23 cellular contexts compared by ENCODE assay signal in the genomic region with DNA sequence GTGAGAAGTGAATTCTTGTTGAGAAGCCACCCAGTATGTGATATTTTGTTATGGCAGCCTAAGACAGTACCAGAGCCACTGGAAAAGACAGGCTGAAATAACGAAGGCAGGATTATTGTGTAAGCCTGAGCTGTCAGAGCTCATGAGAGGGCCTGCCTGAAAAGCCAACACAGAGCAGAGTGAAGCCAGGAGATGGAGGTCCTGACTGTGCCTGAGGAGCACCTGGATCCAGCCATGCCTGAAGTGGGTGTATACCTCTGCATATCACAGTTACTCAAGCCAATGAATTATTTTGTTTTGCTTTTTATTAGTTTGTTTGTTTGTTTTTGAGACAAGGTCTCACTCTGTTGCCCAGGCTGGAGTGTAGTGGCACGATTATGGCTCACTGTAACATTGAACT. TPM values are rescaled to one million over a fixed set of nuclear protein-coding genes. Genes with fewer than 3 reads are reported as not detected.
DNase-seq lines count a peak whose midpoint lies in the region; ATAC-seq and TF ChIP-seq lines count a peak whose summit lies in the region.
"Had no signal": no experiment of that assay in that cellular context is flagged by ENCODE, and none has a peak within 500 bp of the region (broad histone marks: within the 10 kb centered on the region; RNA-seq: fewer than 3 reads in every experiment).

No MANE protein-coding gene starts in this region.

- H3K4me1 ChIP-seq in OCI-LY7 (ENCODE audit: insufficient read depth, low read length, poor library complexity, severe bottlenecking): peaks cover 45% of the 10 kb centered on the region
- peaks cover 0 to 15% (median 3%) of the 10 kb centered on the region in 4 donors for H3K4me1 ChIP-seq in upper lobe of left lung
- H3K4me1 ChIP-seq: A549 had no signal

- ATAC-seq in CD4-positive, alpha-beta T cell (ENCODE audit: poor library complexity): no peak
- ATAC-seq in upper lobe of left lung (ENCODE audit: low FRiP score in 2 of 2) (no peak), HG03469 (IDR thresholded peaks at IDR 0.05; ENCODE audit: unreplicated experiment) (no peak)
- ATAC-seq: A549, GM12878 had no signal

- H2AFZ ChIP-seq in OCI-LY7 (ENCODE audit: low read length): no peak overlapping the region

- H3K9me3 ChIP-seq in CD4-positive, alpha-beta T cell (ENCODE audit: control insufficient read depth, low read length): no peaks in the 10 kb centered on the region
- H3K9me3 ChIP-seq in OCI-LY7 (ENCODE audit: low read length) (no peaks in the 10 kb centered on the region), upper lobe of left lung (no peaks in the 10 kb centered on the region)
- H3K9me3 ChIP-seq: A549 had no signal

- POLR2A ChIA-PET in CD4-positive, alpha-beta T cell (lab: Charles Lee): no interaction called here
- POLR2A ChIA-PET in OCI-LY7 (lab: Charles Lee): interaction anchor here (1.1 kb wide), 1 partner anchor 73 kb away, joined by 7 read pairs; no protein-coding TSS in a partner anchor

- H3K27ac ChIP-seq in CD4-positive, alpha-beta T cell (ENCODE audit: low read depth, low read length): no peak overlapping the region
- H3K27ac ChIP-seq in OCI-LY7 (ENCODE audit: low read depth, low read length, poor library complexity, severe bottlenecking) (no peak overlapping the region), upper lobe of left lung (no peak overlapping the region)
- H3K27ac ChIP-seq: 22Rv1; A549; BLaER1 treated with 17β-estradiol and CSF1 and Interleukin-3, amounts not matched to agents 10 nM and 100 nM; C4-2B had no signal

- no peaks in the 10 kb centered on the region for H3K36me3 Mint-ChIP-seq in activated naive CD4-positive, alpha-beta T cell treated with anti-CD3 and anti-CD28 coated beads, Interleukin-2, amount 50 U/mL, for 24 hours
- H3K36me3 Mint-ChIP-seq in CD4-positive, alpha-beta T cell (ENCODE audit: low read depth): peaks cover 11% of the 10 kb centered on the region

- H3K4me1 Mint-ChIP-seq in activated naive CD4-positive, alpha-beta T cell treated with anti-CD3 and anti-CD28 coated beads, Interleukin-2, amount 50 U/mL, for 24 hours: peaks cover 30% of the 10 kb centered on the region
- H3K4me1 Mint-ChIP-seq in CD4-positive, alpha-beta T cell (ENCODE audit: low read depth): peaks cover 24% of the 10 kb centered on the region

- no peaks in the 10 kb centered on the region for H3K9me2 ChIP-seq in OCI-LY7 (ENCODE audit: insufficient read depth, low read length)

- no peaks in the 10 kb centered on the region for H4K20me1 ChIP-seq in OCI-LY7 (ENCODE audit: insufficient read depth, low read length)

- H3K36me3 ChIP-seq in OCI-LY7 (ENCODE audit: insufficient read depth, low read length): no peaks in the 10 kb centered on the region
- H3K36me3 ChIP-seq in upper lobe of left lung: no peaks in the 10 kb centered on the region
- H3K36me3 ChIP-seq: BLaER1 treated with 17β-estradiol and CSF1 and Interleukin-3, amounts not matched to agents 10 nM and 100 nM had no signal

- H3K27ac Mint-ChIP-seq in activated naive CD4-positive, alpha-beta T cell treated with anti-CD3 and anti-CD28 coated beads, Interleukin-2, amount 50 U/mL, for 24 hours: peak overlapping the region; percentile 17
- peak overlapping the region; percentile 91 for H3K27ac Mint-ChIP-seq in CD4-positive, alpha-beta T cell
- H3K27ac Mint-ChIP-seq: B cell had no signal

- no peak for TF ChIP-seq EP300 in upper lobe of left lung (IDR thresholded peaks at IDR 0.05)

- H3K9me3 Mint-ChIP-seq in activated naive CD4-positive, alpha-beta T cell treated with anti-CD3 and anti-CD28 coated beads, Interleukin-2, amount 50 U/mL, for 24 hours: no peaks in the 10 kb centered on the region
- H3K9me3 Mint-ChIP-seq in CD4-positive, alpha-beta T cell: no peaks in the 10 kb centered on the region
- H3K9me3 Mint-ChIP-seq: CD8-positive, alpha-beta memory T cell had no signal

- H3K79me2 ChIP-seq in OCI-LY7 (ENCODE audit: insufficient read depth, low read depth, low read length): no peaks in the 10 kb centered on the region

- CTCF ChIA-PET in CD4-positive, alpha-beta T cell (lab: Charles Lee): interaction anchor here (1.6 kb wide), 1 partner anchor 80 kb away, joined by 5 read pairs; no protein-coding TSS in a partner anchor
- CTCF ChIA-PET in OCI-LY7 (lab: Charles Lee; ENCODE audit: unreplicated experiment): no interaction called here

- H3K4me3 Mint-ChIP-seq in activated naive CD4-positive, alpha-beta T cell treated with anti-CD3 and anti-CD28 coated beads, Interleukin-2, amount 50 U/mL, for 24 hours: no peak overlapping the region
- peak overlapping the region; percentile 20 for H3K4me3 Mint-ChIP-seq in CD4-positive, alpha-beta T cell
- H3K4me3 Mint-ChIP-seq: B cell; CD4-positive, alpha-beta memory T cell; CD8-positive, alpha-beta memory T cell had no signal

- TF ChIP-seq CTCF in CD4-positive, alpha-beta T cell (IDR thresholded peaks at IDR 0.05): no peak
- TF ChIP-seq CTCF in OCI-LY7 (conservative IDR thresholded peaks at IDR 0.05; ENCODE audit: low read length) (no peak), upper lobe of left lung (IDR thresholded peaks at IDR 0.05) (no peak)

- H3K4me3 ChIP-seq in OCI-LY7 (ENCODE audit: low read depth, low read length, poor library complexity, severe bottlenecking) (no peak overlapping the region), upper lobe of left lung (no peak overlapping the region)
- H3K4me3 ChIP-seq: A549; BLaER1 treated with 17β-estradiol and CSF1 and Interleukin-3, amounts not matched to agents 10 nM and 100 nM; GM12878 had no signal

- DNase-seq in activated naive CD4-positive, alpha-beta T cell (lab: John Stamatoyannopoulos, UW): no peak
- no peak for DNase-seq in CD4-positive, alpha-beta T cell
- peak; percentile 23 for DNase-seq in OCI-LY7 (ENCODE audit: low spot score)
- DNase-seq in upper lobe of left lung: no peak
- DNase-seq: AML-193; CD8-positive, alpha-beta memory T cell; COR-L47; DMS 273 treated with DMSO at 0.1 percent for 48 hours; DMS153; DMS53; DMS79; DND-41; EL; GDM1 had no signal

- no peak for TF ChIP-seq POLR2A in upper lobe of left lung (IDR thresholded peaks at IDR 0.05)

- intact Hi-C loops in CD4-positive, alpha-beta T cell (cut with DNase I, micrococcal nuclease): no loop called here
- intact Hi-C loops in OCI-LY7 (cut with micrococcal nuclease; ENCODE audit: unreplicated experiment): no loop called here

- BruUV-seq in OCI-LY7 (replicated peaks; lab: Mats Ljungman, UMichigan): no TSS peak

- 85 to 94% methylated on average over 2 of the region's 2 CpGs for WGBS in upper lobe of left lung, 2 donors

- no peaks in the 10 kb centered on the region for H3K27me3 ChIP-seq in CD4-positive, alpha-beta T cell (ENCODE audit: control insufficient read depth, insufficient read depth, low read length)
- H3K27me3 ChIP-seq in upper lobe of left lung: no peaks in the 10 kb centered on the region
- H3K27me3 ChIP-seq: BLaER1 treated with 17β-estradiol and CSF1 and Interleukin-3, amounts not matched to agents 10 nM and 100 nM had no signal

- no peaks in the 10 kb centered on the region for H3K27me3 Mint-ChIP-seq in activated naive CD4-positive, alpha-beta T cell treated with anti-CD3 and anti-CD28 coated beads, Interleukin-2, amount 50 U/mL, for 24 hours
- H3K27me3 Mint-ChIP-seq in CD4-positive, alpha-beta T cell: no peaks in the 10 kb centered on the region

- no peak overlapping the region for H3K4me2 ChIP-seq in OCI-LY7 (ENCODE audit: low read length)
- H3K4me2 ChIP-seq: A549 had no signal

RNA-seq across cellular contexts. Expression of a gene that starts 4.1 kb away (rescaled TPM):
- 10 to 100 TPM; 31.5 to 35.2 TPM for total RNA-seq in CD4-positive, alpha-beta T cell
- total RNA-seq in OCI-LY7 (2014; rRNA removed; shearing (Covaris generic)): 13.2 and 16.0 TPM in 2 replicates
- 19.0 TPM in 2 replicates for total RNA-seq in OCI-LY7 (2022)
- total RNA-seq in upper lobe of left lung: 100 to 1,000 TPM in 1 of 6 donors, 10 to 100 TPM in 5; 39.4 to 103 (median 49.7) TPM
